In genomic region chr12:50074936-50075807, GRCh38 we compare ENCODE assay signal across 1 cellular context.
TF ChIP-seq lines count a peak whose summit lies in the region.

No MANE protein-coding gene starts in this region.

TF ChIP-seq in HepG2, 621 proteins besides CTCF, POLR2A, EP300 and RAD21 (continued from another document and continues in another):
- TF ChIP-seq CREBL2 (CRISPR knock-in tag; IDR thresholded peaks at IDR 0.05; ENCODE audit: borderline replicate concordance) (no peak), ZNF709 (CRISPR knock-in tag; IDR thresholded peaks at IDR 0.05) (no peak), ARID5B (CRISPR knock-in tag; IDR thresholded peaks at IDR 0.05) (peak; percentile 57; the same call in 1 of the 2 replicates), ZBTB20 (CRISPR knock-in tag; IDR thresholded peaks at IDR 0.05; ENCODE audit: borderline replicate concordance, low read depth) (no peak), ZNF24 (IDR thresholded peaks at IDR 0.05) (no peak), STAT6 (CRISPR knock-in tag; IDR thresholded peaks at IDR 0.05; ENCODE audit: borderline replicate concordance) (no peak), SAP130 (CRISPR knock-in tag; IDR thresholded peaks at IDR 0.05; ENCODE audit: low read depth) (peak; percentile 65), RFX5 (IDR thresholded peaks at IDR 0.05; ENCODE audit: low read depth, low read length) (no peak), ZKSCAN1 (IDR thresholded peaks at IDR 0.05; ENCODE audit: low read length) (no peak), ZNF263 (CRISPR knock-in tag; IDR thresholded peaks at IDR 0.05) (peak; percentile 25; the same call in 1 of the 2 replicates), TEF (CRISPR knock-in tag; IDR thresholded peaks at IDR 0.05) (no peak), HMGXB3 (CRISPR knock-in tag; IDR thresholded peaks at IDR 0.05; ENCODE audit: borderline replicate concordance) (no peak), ZSCAN30 (CRISPR knock-in tag; IDR thresholded peaks at IDR 0.05) (no peak), HCFC1 (IDR thresholded peaks at IDR 0.05; ENCODE audit: low read depth, low read length) (no peak), ZNF468 (CRISPR knock-in tag; IDR thresholded peaks at IDR 0.05) (no peak), MTA3 (CRISPR knock-in tag; IDR thresholded peaks at IDR 0.05) (no peak), GMEB2 (CRISPR knock-in tag; IDR thresholded peaks at IDR 0.05; ENCODE audit: low read depth) (no peak), AKAP8 (CRISPR knock-in tag; IDR thresholded peaks at IDR 0.05) (0 out of 2 replicates have a peak, but pooled peaks have one; percentile 35), TCF7L2 (IDR thresholded peaks at IDR 0.05; ENCODE audit: low read depth, low read length) (no peak), ZNF33B (CRISPR knock-in tag; IDR thresholded peaks at IDR 0.05) (no peak), SNAPC4 (CRISPR knock-in tag; IDR thresholded peaks at IDR 0.05) (no peak), KLF12 (CRISPR knock-in tag; IDR thresholded peaks at IDR 0.05; ENCODE audit: borderline replicate concordance) (0 out of 2 replicates have a peak, but pooled peaks have one; percentile 45), ZNF441 (CRISPR knock-in tag; IDR thresholded peaks at IDR 0.05; ENCODE audit: borderline replicate concordance) (no peak), CEBPB (IDR thresholded peaks at IDR 0.05; ENCODE audit: borderline replicate concordance, low read depth, low read length) (no peak), ZNF276 (CRISPR knock-in tag; IDR thresholded peaks at IDR 0.05; ENCODE audit: low read depth) (peak; percentile 33; the same call in 1 of the 2 replicates), HNRNPL (IDR thresholded peaks at IDR 0.05; ENCODE audit: low read depth, low read length) (no peak), IKZF1 (IDR thresholded peaks at IDR 0.05) (no peak), E2F5 (CRISPR knock-in tag; conservative IDR thresholded peaks at IDR 0.05) (no peak), ZBTB44 (CRISPR knock-in tag; IDR thresholded peaks at IDR 0.05) (no peak), BRF2 (CRISPR knock-in tag; IDR thresholded peaks at IDR 0.05) (no peak)
